28 cellular contexts compared by ENCODE assay signal in genomic region chr5:59326551-59326950, GRCh38.
"Had no signal": no experiment of that assay in that cellular context is flagged by ENCODE, and none has a peak within 500 bp of the region (broad histone marks: within the 10 kb centered on the region; RNA-seq: fewer than 3 reads in every experiment).

No MANE protein-coding gene starts in this region.

- ATAC-seq: gastrocnemius medialis; heart left ventricle; left lobe of liver; mucosa of descending colon; natural killer cell treated with Interleukin-12 subunit alpha and Interleukin-12 subunit beta and Interleukin-15 and Interleukin-18, amount 100 ng/mL, for 72 hours; stimulated activated effector memory CD8-positive, alpha-beta T cell treated with anti-CD3 and anti-CD28 coated beads, Interleukin-12 subunit alpha, Interleukin-12 subunit beta, amount 100 ng/mL, for 72 hours had no signal

- H3K36me3 ChIP-seq: colonic mucosa, esophagus squamous epithelium, gastrocnemius medialis, heart left ventricle, prostate gland, right atrium auricular region, sigmoid colon, thoracic aorta, tibial nerve, upper lobe of left lung had no signal

- DNase-seq: cerebellar nuclear complex; colonic mucosa; dermis blood vessel endothelial cell; effector memory CD4-positive, alpha-beta T cell; erythroblast; esophagus squamous epithelium; foreskin fibroblast; gastrocnemius medialis; heart left ventricle; kidney; mucosa of descending colon; naive B cell; nucleus accumbens; sigmoid colon; stimulated activated CD4-positive, alpha-beta T cell treated with anti-CD3 and anti-CD28 coated beads, Interleukin-2, amount 100 ng/mL, for 24 hours; stimulated activated CD4-positive, alpha-beta T cell treated with anti-CD3 and anti-CD28 coated beads, Interleukin-4, amount 100 ng/mL, for 24 hours; upper lobe of left lung had no signal

- H3K9me3 ChIP-seq: colonic mucosa, esophagus squamous epithelium, gastrocnemius medialis, heart left ventricle, mucosa of descending colon, prostate gland, right atrium auricular region, sigmoid colon, thoracic aorta, tibial nerve, upper lobe of left lung had no signal

- H3K27ac ChIP-seq: colonic mucosa, esophagus squamous epithelium, heart left ventricle, hepatocyte, prostate gland, right atrium auricular region, thoracic aorta, tibial nerve, upper lobe of left lung had no signal

- H3K27me3 ChIP-seq: colonic mucosa, esophagus squamous epithelium, gastrocnemius medialis, heart left ventricle, hepatocyte, right atrium auricular region, sigmoid colon, tibial nerve, upper lobe of left lung had no signal

- H3K79me2 ChIP-seq: hepatocyte had no signal

- H3K4me1 ChIP-seq: colonic mucosa, esophagus squamous epithelium, prostate gland had no signal

- H3K4me3 ChIP-seq: colonic mucosa, esophagus squamous epithelium, gastrocnemius medialis, heart left ventricle, hepatocyte, lung, mucosa of descending colon, prostate gland, right atrium auricular region, sigmoid colon, thoracic aorta, tibial nerve, upper lobe of left lung had no signal

- H2AFZ ChIP-seq: hepatocyte had no signal

- FAIRE-seq: endothelial cell of umbilical vein, kidney, urothelium cell line had no signal

- H3K4me2 ChIP-seq: hepatocyte had no signal
